9 cellular contexts compared by ENCODE assay signal in the genomic region with DNA sequence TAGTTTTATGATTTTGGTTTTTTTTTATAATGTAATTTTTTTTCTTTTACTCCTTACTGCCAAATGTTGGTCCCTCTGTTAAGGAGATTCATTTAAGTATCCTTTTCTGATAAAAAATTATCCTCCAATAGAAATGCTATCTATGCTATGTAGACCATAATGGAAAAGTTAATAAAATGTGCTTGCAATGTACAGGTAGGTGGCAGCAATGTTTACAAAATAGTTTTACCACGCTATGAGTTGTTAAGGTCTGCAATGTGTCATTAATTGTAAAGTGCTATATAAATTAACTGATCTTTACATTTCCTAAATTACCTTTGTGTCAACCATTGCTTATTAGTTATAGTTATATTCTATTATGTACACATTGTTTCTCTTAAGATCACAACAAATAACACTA. TPM values are rescaled to one million over a fixed set of nuclear protein-coding genes. Genes with fewer than 3 reads are reported as not detected.
DNase-seq lines count a peak whose midpoint lies in the region; ATAC-seq and TF ChIP-seq lines count a peak whose summit lies in the region.
"Had no signal": no experiment of that assay in that cellular context is flagged by ENCODE, and none has a peak within 500 bp of the region (broad histone marks: within the 10 kb centered on the region; RNA-seq: fewer than 3 reads in every experiment).

No MANE protein-coding gene starts in this region.

- H3K36me3 ChIP-seq in mammary epithelial cell (ENCODE audit: insufficient read depth, low read length) (no peaks in the 10 kb centered on the region), upper lobe of right lung (no peaks in the 10 kb centered on the region)

- no peak overlapping the region for H3K27ac Mint-ChIP-seq in H9
- no peak overlapping the region for H3K27ac Mint-ChIP-seq in activated CD4-positive, alpha-beta memory T cell treated with anti-CD3 and anti-CD28 coated beads for 36 hours
- H3K27ac Mint-ChIP-seq: CD8-positive, alpha-beta memory T cell had no signal

- dilution Hi-C loops in mammary epithelial cell (cut with HindIII; ENCODE audit: low sequenced_read_pairs): no loop called here

- H3K23me2 ChIP-seq in H9 (ENCODE audit: insufficient read length, low read depth, low read length, poor library complexity, severe bottlenecking): peaks cover 3% of the 10 kb centered on the region

- BruUV-seq in mammary epithelial cell (replicated peaks; lab: Mats Ljungman, UMichigan): no TSS peak

- no peak overlapping the region for H2BK120ac ChIP-seq in H9 (ENCODE audit: low read depth, low read length, poor library complexity, severe bottlenecking)

- no peak overlapping the region for H3K4me3 ChIP-seq in mammary epithelial cell (replicated peaks in 1 of 3; ENCODE audit: insufficient read depth in 1 of 3, low read depth in 2 of 3, low read length in 3 of 3)
- no peak overlapping the region for H3K4me3 ChIP-seq in upper lobe of right lung

- H3K27me3 Mint-ChIP-seq in H9 (ENCODE audit: low read depth): no peaks in the 10 kb centered on the region
- H3K27me3 Mint-ChIP-seq in activated CD4-positive, alpha-beta memory T cell treated with anti-CD3 and anti-CD28 coated beads for 36 hours: no peaks in the 10 kb centered on the region

- H3K4me1 ChIP-seq in H9 (ENCODE audit: insufficient read depth, low read length): no peaks in the 10 kb centered on the region
- H3K4me1 ChIP-seq in mammary epithelial cell (ENCODE audit: insufficient read depth, low read length): peaks cover 4% of the 10 kb centered on the region
- peaks cover 6% of the 10 kb centered on the region for H3K4me1 ChIP-seq in upper lobe of right lung

- no peak overlapping the region for H2BK12ac ChIP-seq in H9 (ENCODE audit: insufficient read length, low read depth, low read length)

- H3K9me3 ChIP-seq in H9 (ENCODE audit: control insufficient read depth, low read depth, low read length) (no peaks in the 10 kb centered on the region), mammary epithelial cell (replicated peaks; ENCODE audit: insufficient read depth, low read length) (no peaks in the 10 kb centered on the region), upper lobe of right lung (no peaks in the 10 kb centered on the region)

- H2BK5ac ChIP-seq in H9 (ENCODE audit: insufficient read length, low read length): no peak overlapping the region

- H3K27ac ChIP-seq in H9 (ENCODE audit: insufficient read length, low read depth, low read length): no peak overlapping the region
- H3K27ac ChIP-seq in mammary epithelial cell (ENCODE audit: insufficient read depth, low read depth, low read length): no peak overlapping the region
- no peak overlapping the region for H3K27ac ChIP-seq in upper lobe of right lung

- in situ Hi-C loops in mammary epithelial cell (cut with MboI; ENCODE audit: low sequenced_read_pairs in 2 of 2): no loop called here

- WGBS in H9 (ENCODE audit: extremely low coverage, insufficient read length, low lambda C conversion rate): no CpG with 5 or more reads among the region's 1 CpG
- 8% methylated on average over 1 of the region's 1 CpG for WGBS in mammary epithelial cell (ENCODE audit: low coverage, missing lambda C conversion rate)

- H3K79me1 ChIP-seq in H9 (ENCODE audit: insufficient read depth, low read depth, low read length, poor library complexity, severe bottlenecking): no peaks in the 10 kb centered on the region

- H4K5ac ChIP-seq in H9 (ENCODE audit: insufficient read length, low read depth, low read length): no peak overlapping the region

- H3K4me2 ChIP-seq in H9 (ENCODE audit: insufficient read depth, insufficient read length, low read length) (no peak overlapping the region), mammary epithelial cell (ENCODE audit: insufficient read depth, low read depth, low read length) (no peak overlapping the region)

- no peaks in the 10 kb centered on the region for H3K36me3 Mint-ChIP-seq in H9 (ENCODE audit: insufficient read depth in 1 of 3, low read depth in 3 of 3)
- H3K36me3 Mint-ChIP-seq in activated CD4-positive, alpha-beta memory T cell treated with anti-CD3 and anti-CD28 coated beads for 36 hours: peaks cover 5% of the 10 kb centered on the region

- no peak overlapping the region for H3T11ph ChIP-seq in H9 (ENCODE audit: low read length)

- H2BK20ac ChIP-seq in H9 (ENCODE audit: low read depth, low read length, poor library complexity, severe bottlenecking): no peak overlapping the region

- no peak overlapping the region for H4K8ac ChIP-seq in H9 (replicated peaks; ENCODE audit: insufficient read length, low read depth, low read length)

- H4K20me1 ChIP-seq in H9 (ENCODE audit: control insufficient read depth, insufficient read depth, insufficient read length): no peaks in the 10 kb centered on the region
- no peaks in the 10 kb centered on the region for H4K20me1 ChIP-seq in mammary epithelial cell (ENCODE audit: insufficient read depth, low read length)

- H3K4me3 Mint-ChIP-seq in H9: no peak overlapping the region
- H3K4me3 Mint-ChIP-seq in activated CD4-positive, alpha-beta memory T cell treated with anti-CD3 and anti-CD28 coated beads for 36 hours: no peak overlapping the region

- H3K9ac ChIP-seq in H9 (ENCODE audit: extremely low read depth, insufficient read length, low read length) (no peak overlapping the region), mammary epithelial cell (ENCODE audit: insufficient read depth, low read length) (no peak overlapping the region)

- no peak overlapping the region for H4K91ac ChIP-seq in H9 (ENCODE audit: insufficient read length, low read depth, low read length)

- ATAC-seq in upper lobe of right lung: no peak

- DNase-seq in NCI-H510A treated with DMSO at 0.1 percent for 48 hours (lab: John Stamatoyannopoulos, UW): peak; percentile 80
- no peak for DNase-seq in NCI-H510A (lab: John Stamatoyannopoulos, UW)
- DNase-seq in H9: no peak
- DNase-seq in MV-4-11 (lab: John Stamatoyannopoulos, UW): peak; percentile 37
- DNase-seq in mammary epithelial cell: peak; percentile 35
- no peak for DNase-seq in upper lobe of right lung
- no peak for DNase-seq in HK-2 (ENCODE audit: unreplicated experiment)
- DNase-seq in activated CD4-positive, alpha-beta memory T cell treated with anti-CD3 and anti-CD28 coated beads for 36 hours: no peak

- H3K4ac ChIP-seq in H9 (ENCODE audit: low read depth, low read length): no peak overlapping the region

- H2BK15ac ChIP-seq in H9 (ENCODE audit: low read depth, low read length): no peak overlapping the region

- no peak overlapping the region for H3K23ac ChIP-seq in H9 (ENCODE audit: insufficient read length, low read depth, low read length)

- H3K14ac ChIP-seq in H9 (ENCODE audit: insufficient read depth, low read length): no peak overlapping the region

- POLR2A ChIA-PET in activated CD4-positive, alpha-beta memory T cell treated with anti-CD3 and anti-CD28 coated beads for 36 hours (lab: Charles Lee): no interaction called here

- H3K18ac ChIP-seq in H9 (ENCODE audit: insufficient read length, low read depth, low read length): no peak overlapping the region

- peak; percentile 36; the same call in 1 of the 3 replicates for TF ChIP-seq CTCF in H9 (conservative IDR thresholded peaks at IDR 0.05)
- peak; percentile 48 to 52 for TF ChIP-seq CTCF in mammary epithelial cell (conservative IDR thresholded peaks at IDR 0.05 in 1 of 2, IDR thresholded peaks at IDR 0.05 in 1 of 2; ENCODE audit: extremely low read depth in 1 of 2, insufficient read depth in 1 of 2, low read depth in 1 of 2, low read length in 2 of 2)
- peak; percentile 13 for TF ChIP-seq CTCF in upper lobe of right lung (IDR thresholded peaks at IDR 0.05)

- H3K56ac ChIP-seq in H9 (ENCODE audit: insufficient read length, low read depth, low read length): no peak overlapping the region

- peaks cover 2 to 5% of the 10 kb centered on the region in 2 experiments; a peak in 3 of 4 replicates for H3K4me1 Mint-ChIP-seq in H9
- H3K4me1 Mint-ChIP-seq in activated CD4-positive, alpha-beta memory T cell treated with anti-CD3 and anti-CD28 coated beads for 36 hours (ENCODE audit: low read depth): peaks cover 7% of the 10 kb centered on the region

- H2AFZ ChIP-seq in H9 (ENCODE audit: low read length) (no peak overlapping the region), mammary epithelial cell (ENCODE audit: low read depth, low read length) (no peak overlapping the region)

- CTCF ChIA-PET in mammary epithelial cell (lab: Charles Lee; ENCODE audit: low non-redundant PET): no interaction called here
- CTCF ChIA-PET in activated CD4-positive, alpha-beta memory T cell treated with anti-CD3 and anti-CD28 coated beads for 36 hours (lab: Charles Lee): interaction anchor here (1.2 kb wide), 1 partner anchor 360 kb away, joined by 3 read pairs; no protein-coding TSS in a partner anchor

- no peaks in the 10 kb centered on the region for H3K27me3 ChIP-seq in H9 (ENCODE audit: insufficient read depth, low read length)
- no peaks in the 10 kb centered on the region for H3K27me3 ChIP-seq in mammary epithelial cell (ENCODE audit: insufficient read depth, low read length)
- no peaks in the 10 kb centered on the region for H3K27me3 ChIP-seq in upper lobe of right lung

- H3K79me2 ChIP-seq in H9 (ENCODE audit: insufficient read depth, low read length): no peaks in the 10 kb centered on the region; the same call in 1 of the 2 replicates
- peaks cover 12% of the 10 kb centered on the region for H3K79me2 ChIP-seq in mammary epithelial cell (ENCODE audit: insufficient read depth, low read length)

- H3K9me3 Mint-ChIP-seq in H9: no peaks in the 10 kb centered on the region
- H3K9me3 Mint-ChIP-seq in activated CD4-positive, alpha-beta memory T cell treated with anti-CD3 and anti-CD28 coated beads for 36 hours: no peaks in the 10 kb centered on the region
- H3K9me3 Mint-ChIP-seq: CD8-positive, alpha-beta memory T cell had no signal

- no peak overlapping the region for H2AK5ac ChIP-seq in H9 (ENCODE audit: insufficient read length, low read length)

- intact Hi-C loops in mammary epithelial cell (cut with micrococcal nuclease): loop anchor here (5.0 kb wide), 4 partner anchors 73 to 363 kb away; a partner anchor contains a TSS
- intact Hi-C loops in upper lobe of right lung (cut with DNase I): no loop called here
- intact Hi-C loops in activated CD4-positive, alpha-beta memory T cell treated with anti-CD3 and anti-CD28 coated beads for 36 hours (cut with micrococcal nuclease): loop anchor here (1.0 to 10.0 kb wide), 5 partner anchors 83 to 826 kb away; no protein-coding TSS in a partner anchor

RNA-seq across cellular contexts. Expression of a gene that starts 3.8 kb away (rescaled TPM):
- total RNA-seq in H9 (2021): 18.2 and 18.8 TPM in 2 replicates
- total RNA-seq in mammary epithelial cell: 10 to 100 TPM; 12.3 to 13.0 TPM
- polyA plus RNA-seq in mammary epithelial cell: 3.0 TPM
- polyA minus RNA-seq in mammary epithelial cell: 4.9 TPM
- total RNA-seq in upper lobe of right lung: 24.0 TPM
- 10 to 100 TPM; 32.6 to 33.5 TPM for total RNA-seq in activated CD4-positive, alpha-beta memory T cell treated with anti-CD3 and anti-CD28 coated beads for 36 hours

RNA-seq across cellular contexts. Expression of a gene that starts 9.4 kb away (rescaled TPM):
- total RNA-seq in H9 (2021): not detected in 2 replicates
- not detected for total RNA-seq in mammary epithelial cell
- not detected for polyA plus RNA-seq in mammary epithelial cell
- polyA minus RNA-seq in mammary epithelial cell: not detected
- total RNA-seq in upper lobe of right lung: 1.7 TPM
- total RNA-seq in activated CD4-positive, alpha-beta memory T cell treated with anti-CD3 and anti-CD28 coated beads for 36 hours: 1 to 10 TPM; 5.5 to 5.9 TPM

Comparison
In these comparisons a context has a peak if more than half of its experiments do, and no peak if none do; other contexts are left out.
1. DNase-seq: peak in NCI-H510A treated with DMSO at 0.1 percent for 48 hours (single experiment), MV-4-11 (single experiment) and mammary epithelial cell (single experiment); none in NCI-H510A (single experiment), H9 (single experiment), upper lobe of right lung (single experiment), HK-2 (single experiment) and activated CD4-positive, alpha-beta memory T cell treated with anti-CD3 and anti-CD28 coated beads for 36 hours (single experiment).
2. Peak in every context shown above with its lines, with median percentiles within 50 percentile points of each other: CTCF ChIP-seq.